Comparison of ENCODE assay signal across 19 cellular contexts in the genomic region with DNA sequence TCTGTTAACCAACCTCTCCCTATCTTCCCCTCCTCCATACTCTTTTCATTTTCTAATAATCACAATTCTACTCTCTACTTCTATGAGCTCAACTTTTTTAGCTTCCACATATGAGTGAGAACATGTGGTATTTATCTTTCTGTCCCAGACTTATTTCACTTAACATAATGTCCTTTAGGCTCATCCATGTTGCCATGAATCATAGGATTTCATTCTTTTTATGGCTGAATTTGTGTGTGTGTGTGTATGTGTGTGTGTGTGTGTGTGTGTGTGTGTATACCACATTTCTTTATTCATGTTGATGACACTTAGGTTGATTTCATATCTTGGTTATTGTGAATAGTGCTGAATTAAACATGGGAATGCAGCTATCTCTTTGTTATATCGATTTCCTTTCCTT. TPM values are rescaled to one million over a fixed set of nuclear protein-coding genes. Genes with fewer than 3 reads are reported as not detected.
DNase-seq lines count a peak whose midpoint lies in the region; ATAC-seq and TF ChIP-seq lines count a peak whose summit lies in the region.
"Had no signal": no experiment of that assay in that cellular context is flagged by ENCODE, and none has a peak within 500 bp of the region (broad histone marks: within the 10 kb centered on the region; RNA-seq: fewer than 3 reads in every experiment).

No MANE protein-coding gene starts in this region.

- H3K27ac ChIP-seq in fibroblast of lung (ENCODE audit: insufficient read depth, low read length), result no peak overlapping the region
- H3K27ac ChIP-seq: cardiac muscle cell, epithelial cell of prostate, RWPE1, suprapubic skin had no signal

- peak overlapping the region; percentile 40 for H3K4me2 ChIP-seq in fibroblast of lung (ENCODE audit: extremely low read depth, insufficient read depth, low read length)

- H3K9me3 Mint-ChIP-seq in activated naive CD8-positive, alpha-beta T cell treated with anti-CD3 and anti-CD28 coated beads, Interleukin-2, amount 10 ng/mL, durations not matched to agents 7 days and 5 days, result no peaks in the 10 kb centered on the region
- H3K9me3 Mint-ChIP-seq in activated naive CD8-positive, alpha-beta T cell treated with anti-CD3 and anti-CD28 coated beads for 36 hours, result no peaks in the 10 kb centered on the region
- peaks cover 2 to 7% of the 10 kb centered on the region in 2 donors for H3K9me3 Mint-ChIP-seq in stimulated activated naive B cell treated with anti-CD40 and anti-IgM and Interleukin-4, amounts not matched to agents 10 μg/mL and 1 μg/mL and 100 μg/mL, for 72 hours

- no peaks in the 10 kb centered on the region for H3K4me1 ChIP-seq in fibroblast of lung (ENCODE audit: control insufficient read depth, extremely low read depth, insufficient read depth, low read length)
- H3K4me1 ChIP-seq: Caco-2 had no signal

- no peak for TF ChIP-seq CTCF in fibroblast of lung (conservative IDR thresholded peaks at IDR 0.05 in 1 of 2, IDR thresholded peaks at IDR 0.05 in 1 of 2; ENCODE audit: low read depth in 1 of 2, low read length in 2 of 2)

- H3K27me3 ChIP-seq in fibroblast of lung (ENCODE audit: control insufficient read depth, insufficient read depth, low read length), result no peaks in the 10 kb centered on the region
- H3K27me3 ChIP-seq: cardiac muscle cell, suprapubic skin had no signal

- POLR2A ChIA-PET in activated naive CD8-positive, alpha-beta T cell treated with anti-CD3 and anti-CD28 coated beads, Interleukin-2, amount 10 ng/mL, durations not matched to agents 7 days and 5 days (lab: Charles Lee), result no interaction called here

- no peak overlapping the region for H3K9ac ChIP-seq in fibroblast of lung (ENCODE audit: insufficient read depth, low read length)

- no peaks in the 10 kb centered on the region for H4K20me1 ChIP-seq in fibroblast of lung (ENCODE audit: control insufficient read depth, extremely low read depth, insufficient read depth, low read length)

- peak overlapping the region; percentile 48 for H3K4me3 Mint-ChIP-seq in activated naive CD8-positive, alpha-beta T cell treated with anti-CD3 and anti-CD28 coated beads, Interleukin-2, amount 10 ng/mL, durations not matched to agents 7 days and 5 days
- no peak overlapping the region for H3K4me3 Mint-ChIP-seq in activated naive CD8-positive, alpha-beta T cell treated with anti-CD3 and anti-CD28 coated beads for 36 hours
- no peak overlapping the region for H3K4me3 Mint-ChIP-seq in stimulated activated naive B cell treated with anti-CD40 and anti-IgM and Interleukin-4, amounts not matched to agents 10 μg/mL and 1 μg/mL and 100 μg/mL, for 72 hours

- H3K27me3 Mint-ChIP-seq in activated naive CD8-positive, alpha-beta T cell treated with anti-CD3 and anti-CD28 coated beads, Interleukin-2, amount 10 ng/mL, durations not matched to agents 7 days and 5 days, result no peaks in the 10 kb centered on the region
- no peaks in the 10 kb centered on the region for H3K27me3 Mint-ChIP-seq in activated naive CD8-positive, alpha-beta T cell treated with anti-CD3 and anti-CD28 coated beads for 36 hours
- H3K27me3 Mint-ChIP-seq in stimulated activated naive B cell treated with anti-CD40 and anti-IgM and Interleukin-4, amounts not matched to agents 10 μg/mL and 1 μg/mL and 100 μg/mL, for 72 hours, result no peaks in the 10 kb centered on the region

- no peak overlapping the region for H2AFZ ChIP-seq in fibroblast of lung (ENCODE audit: low read length)

- H3K36me3 ChIP-seq in fibroblast of lung (ENCODE audit: control insufficient read depth, insufficient read depth, low read length), result peaks cover 1% of the 10 kb centered on the region
- H3K36me3 ChIP-seq: cardiac muscle cell had no signal

- H3K9me3 ChIP-seq in fibroblast of lung (ENCODE audit: control insufficient read depth, insufficient read depth, low read depth, low read length), result no peaks in the 10 kb centered on the region
- H3K9me3 ChIP-seq: Caco-2, suprapubic skin had no signal

- H3K79me2 ChIP-seq in fibroblast of lung (ENCODE audit: control insufficient read depth, insufficient read depth, low read length), result peaks cover 3% of the 10 kb centered on the region

- peaks cover 10% of the 10 kb centered on the region for H3K36me3 Mint-ChIP-seq in activated naive CD8-positive, alpha-beta T cell treated with anti-CD3 and anti-CD28 coated beads, Interleukin-2, amount 10 ng/mL, durations not matched to agents 7 days and 5 days
- H3K36me3 Mint-ChIP-seq in activated naive CD8-positive, alpha-beta T cell treated with anti-CD3 and anti-CD28 coated beads for 36 hours, result peaks cover 7% of the 10 kb centered on the region
- peaks cover 18 to 22% of the 10 kb centered on the region in 2 donors for H3K36me3 Mint-ChIP-seq in stimulated activated naive B cell treated with anti-CD40 and anti-IgM and Interleukin-4, amounts not matched to agents 10 μg/mL and 1 μg/mL and 100 μg/mL, for 72 hours

- ATAC-seq in activated naive CD8-positive, alpha-beta T cell treated with anti-CD3 and anti-CD28 coated beads, Interleukin-2, amount 10 ng/mL, durations not matched to agents 7 days and 5 days (ENCODE audit: low read depth), result no peak
- ATAC-seq in HG03565 (IDR thresholded peaks at IDR 0.05; ENCODE audit: unreplicated experiment), result no peak
- no peak for ATAC-seq in stimulated activated naive B cell treated with anti-CD40 and anti-IgM and Interleukin-4, amounts not matched to agents 10 μg/mL and 1 μg/mL and 100 μg/mL, for 72 hours (replicated peaks)

- DNase-seq in activated naive CD8-positive, alpha-beta T cell treated with anti-CD3 and anti-CD28 coated beads, Interleukin-2, amount 10 ng/mL, durations not matched to agents 7 days and 5 days, result no peak
- no peak for DNase-seq in activated naive CD8-positive, alpha-beta T cell treated with anti-CD3 and anti-CD28 coated beads for 36 hours
- DNase-seq in LHCN-M2 (ENCODE audit: low read depth) (peak; percentile 41), fibroblast of lung (ENCODE audit: low read depth in 2 of 2) (no peak), putamen (ENCODE audit: low spot score) (no peak), NCI-H1048 (lab: John Stamatoyannopoulos, UW) (no peak)
- DNase-seq in stimulated activated naive B cell treated with anti-CD40 and anti-IgM and Interleukin-4, amounts not matched to agents 10 μg/mL and 1 μg/mL and 100 μg/mL, for 72 hours, result no peak
- DNase-seq: activated CD4-positive, alpha-beta T cell treated with anti-CD3 and anti-CD28 coated beads, Interleukin-2, amount 50 U/mL, for 4 hours; Caco-2; KBM-7; midbrain; NCI-H1092 treated with DMSO at 0.1 percent for 48 hours; NCI-H2081 treated with DMSO at 0.1 percent for 48 hours; NCI-H510A treated with DMSO at 0.1 percent for 48 hours had no signal

- no peak overlapping the region for H3K27ac Mint-ChIP-seq in activated naive CD8-positive, alpha-beta T cell treated with anti-CD3 and anti-CD28 coated beads, Interleukin-2, amount 10 ng/mL, durations not matched to agents 7 days and 5 days
- no peak overlapping the region for H3K27ac Mint-ChIP-seq in activated naive CD8-positive, alpha-beta T cell treated with anti-CD3 and anti-CD28 coated beads for 36 hours
- no peak overlapping the region for H3K27ac Mint-ChIP-seq in stimulated activated naive B cell treated with anti-CD40 and anti-IgM and Interleukin-4, amounts not matched to agents 10 μg/mL and 1 μg/mL and 100 μg/mL, for 72 hours

- H3K4me3 ChIP-seq in fibroblast of lung (replicated peaks in 1 of 4; ENCODE audit: control extremely low read depth in 1 of 4, insufficient read depth in 1 of 4, low read depth in 3 of 4, low read length in 4 of 4), result peak overlapping the region in 1 of 4 experiments; percentile 12
- H3K4me3 ChIP-seq: cardiac muscle cell, suprapubic skin had no signal

- peaks cover 12% of the 10 kb centered on the region for H3K4me1 Mint-ChIP-seq in activated naive CD8-positive, alpha-beta T cell treated with anti-CD3 and anti-CD28 coated beads, Interleukin-2, amount 10 ng/mL, durations not matched to agents 7 days and 5 days
- H3K4me1 Mint-ChIP-seq in activated naive CD8-positive, alpha-beta T cell treated with anti-CD3 and anti-CD28 coated beads for 36 hours, result peaks cover 16% of the 10 kb centered on the region
- peaks cover 29 to 53% of the 10 kb centered on the region in 2 donors for H3K4me1 Mint-ChIP-seq in stimulated activated naive B cell treated with anti-CD40 and anti-IgM and Interleukin-4, amounts not matched to agents 10 μg/mL and 1 μg/mL and 100 μg/mL, for 72 hours

RNA-seq across cellular contexts. Expression of a gene that starts 37.4 kb away (rescaled TPM):
- 10 to 100 TPM; 38.0 to 38.5 TPM for total RNA-seq in activated naive CD8-positive, alpha-beta T cell treated with anti-CD3 and anti-CD28 coated beads, Interleukin-2, amount 10 ng/mL, durations not matched to agents 7 days and 5 days
- total RNA-seq in activated naive CD8-positive, alpha-beta T cell treated with anti-CD3 and anti-CD28 coated beads for 36 hours, result 10 to 100 TPM; 10.1 to 11.3 TPM
- total RNA-seq in LHCN-M2 (2014; rRNA removed), result 28.9 and 36.4 TPM in 2 replicates
- 11.5 TPM for polyA plus RNA-seq in LHCN-M2 (2012)
- 71.7 and 97.8 TPM in 2 replicates for total RNA-seq in fibroblast of lung
- polyA plus RNA-seq in fibroblast of lung, result 23.6 and 36.3 TPM in 2 replicates
- 16.4 and 21.3 TPM in 2 replicates for polyA plus RNA-seq in fibroblast of lung (2012)
- polyA minus RNA-seq in fibroblast of lung (ENCODE audit: low replicate concordance), result 6.6 and 10.0 TPM in 2 replicates
